In the genomic region with DNA sequence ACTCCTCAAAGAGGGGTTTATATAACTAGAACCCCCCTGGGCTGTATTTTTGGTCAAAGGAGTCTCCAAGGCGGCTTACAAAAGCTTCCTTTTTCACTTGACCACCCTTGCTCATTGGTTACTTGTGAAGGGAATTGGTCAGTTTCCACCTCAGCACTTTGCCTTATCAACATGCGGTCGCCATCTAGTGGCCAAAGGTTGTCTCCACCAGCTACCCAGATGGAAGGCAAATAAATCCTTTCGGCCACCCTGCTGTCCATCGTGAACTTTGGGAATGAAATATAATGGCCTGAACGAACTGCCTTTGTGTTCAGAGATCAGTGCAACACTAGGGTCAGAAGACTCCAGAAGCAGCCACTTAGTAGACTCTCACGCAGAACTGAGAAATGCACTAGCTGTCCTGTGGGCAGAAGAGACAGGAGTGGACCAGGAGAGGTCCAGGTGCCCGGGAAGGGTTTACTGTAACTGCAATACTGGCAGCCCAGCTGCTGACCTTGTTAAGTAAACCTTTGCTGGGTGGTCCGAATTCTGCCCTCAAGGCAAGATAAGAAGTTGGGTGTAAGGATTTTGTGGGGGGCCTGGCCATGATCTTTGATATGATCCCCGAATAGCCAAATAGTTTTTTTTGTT, we compare ENCODE assay signal across 8 cellular contexts.
A peak's percentile ranks its signal among the peaks of the same experiment; 100 is the strongest.
DNase-seq lines count a peak whose midpoint lies in the region; TF ChIP-seq lines count a peak whose summit lies in the region.

No MANE protein-coding gene starts in this region.

- H3K36me3 Mint-ChIP-seq in nephron progenitor cell (ENCODE audit: low read depth) = no peaks in the 10 kb centered on the region
- no peaks in the 10 kb centered on the region for H3K36me3 Mint-ChIP-seq in type B pancreatic cell

- H3K27ac Mint-ChIP-seq in nephron progenitor cell (no peak overlapping the region), type B pancreatic cell (no peak overlapping the region)

- peak; percentile 45 for DNase-seq in NCI-H510A treated with DMSO at 0.1 percent for 48 hours (lab: John Stamatoyannopoulos, UW)
- DNase-seq in NCI-H510A (lab: John Stamatoyannopoulos, UW) = no peak
- DNase-seq in HEK293T (ENCODE audit: extremely low spot score) = peak; percentile 75
- DNase-seq in NCI-H460 (ENCODE audit: extremely low read depth, low read depth) = peak; percentile 67
- peak; percentile 22 for DNase-seq in activated T-cell treated with anti-CD3 and anti-CD28 coated beads for 1 hour (ENCODE audit: low read depth)
- peak; percentile 80 for DNase-seq in fibroblast of mammary gland (ENCODE audit: low read depth)
- peak; percentile 79 for DNase-seq in nephron progenitor cell
- DNase-seq in type B pancreatic cell (ENCODE audit: extremely low spot score, unreplicated experiment) = no peak

- peak; percentile 96 for TF ChIP-seq CTCF in fibroblast of mammary gland (conservative IDR thresholded peaks at IDR 0.05; ENCODE audit: control insufficient read depth, insufficient read depth, low read depth, low read length)
- peak; percentile 90 for TF ChIP-seq CTCF in nephron progenitor cell (IDR thresholded peaks at IDR 0.05)
- TF ChIP-seq CTCF in type B pancreatic cell (conservative IDR thresholded peaks at IDR 0.05) = peak; percentile 93

- H3K4me3 Mint-ChIP-seq in nephron progenitor cell (no peak overlapping the region), type B pancreatic cell (no peak overlapping the region)

- CTCF ChIA-PET in HEK293T (lab: Yijun Ruan, JAX) = interaction anchor here (0.6 to 1.9 kb wide), 24 partner anchors 8 to 873 kb away, joined by 3 to 40 read pairs (median 6); a partner anchor contains a TSS

- no peaks in the 10 kb centered on the region for H3K27me3 Mint-ChIP-seq in nephron progenitor cell (ENCODE audit: low read depth, poor library complexity)
- no peaks in the 10 kb centered on the region for H3K27me3 Mint-ChIP-seq in type B pancreatic cell

- POLR2A ChIA-PET in HEK293T (lab: Yijun Ruan, JAX) = interaction anchor here (1.6 kb wide), 1 partner anchor 107 kb away, joined by 5 read pairs; a partner anchor contains a TSS

- no peak overlapping the region for H3K4me3 ChIP-seq in fibroblast of mammary gland (ENCODE audit: control insufficient read depth, low read depth, low read length)

- H3K9me3 Mint-ChIP-seq in nephron progenitor cell = no peaks in the 10 kb centered on the region
- H3K9me3 Mint-ChIP-seq in type B pancreatic cell = no peaks in the 10 kb centered on the region

- peaks cover 6% of the 10 kb centered on the region for H3K4me1 Mint-ChIP-seq in nephron progenitor cell
- H3K4me1 Mint-ChIP-seq in type B pancreatic cell (ENCODE audit: unreplicated experiment) = peaks cover 11% of the 10 kb centered on the region

TF ChIP-seq in HEK293T, 16 proteins besides CTCF, POLR2A, EP300 and RAD21:
- TF ChIP-seq FOXA1 (IDR thresholded peaks at IDR 0.05) = no peak
- TF ChIP-seq SP1 (IDR thresholded peaks at IDR 0.05) = no peak
- TF ChIP-seq FOXM1 (IDR thresholded peaks at IDR 0.05; ENCODE audit: borderline replicate concordance) = no peak

Comparison
In these comparisons a context has a peak if more than half of its experiments do, and no peak if none do; other contexts are left out.
1. DNase-seq: peak in NCI-H510A treated with DMSO at 0.1 percent for 48 hours (single experiment), HEK293T (single experiment), NCI-H460 (single experiment), activated T-cell treated with anti-CD3 and anti-CD28 coated beads for 1 hour (single experiment), fibroblast of mammary gland (single experiment) and nephron progenitor cell (single experiment); none in NCI-H510A (single experiment) and type B pancreatic cell (single experiment).
2. Peak in every context shown above with its lines, with median percentiles within 50 percentile points of each other: CTCF ChIP-seq.